In genomic region chr17:68803122-68803615, GRCh38 we compare ENCODE assay signal across 22 cellular contexts.
DNase-seq lines count a peak whose midpoint lies in the region; ATAC-seq and TF ChIP-seq lines count a peak whose summit lies in the region.
"Had no signal": no experiment of that assay in that cellular context is flagged by ENCODE, and none has a peak within 500 bp of the region (broad histone marks: within the 10 kb centered on the region; RNA-seq: fewer than 3 reads in every experiment).

No MANE protein-coding gene starts in this region.

- TF ChIP-seq CTCF in neural crest cell (conservative IDR thresholded peaks at IDR 0.05) (no peak), thyroid gland (IDR thresholded peaks at IDR 0.05) (no peak)

- H3K4me3 ChIP-seq in thyroid gland (replicated peaks in 1 of 3) (no peak overlapping the region), GM23248 (no peak overlapping the region)
- H3K4me3 ChIP-seq: HAP-1, SJCRH30 had no signal

- no peak overlapping the region for H3K4me2 ChIP-seq in GM23248 (ENCODE audit: unreplicated experiment)

- H3K27ac ChIP-seq in thyroid gland = no peak overlapping the region
- no peak overlapping the region for H3K27ac ChIP-seq in GM23248
- H3K27ac ChIP-seq: SJCRH30 had no signal

- WGBS in thyroid gland, 2 donors = 50 to 60% methylated on average over 2 of the region's 2 CpGs
- WGBS in GM23248 (ENCODE audit: low coverage in 1 of 2, low lambda C conversion rate in 2 of 2, missing lambda C conversion rate in 2 of 2), 2 experiments = 77 to 88% methylated on average over 2 of the region's 2 CpGs

- TF ChIP-seq POLR2A in thyroid gland (IDR thresholded peaks at IDR 0.05) = no peak

- no peak overlapping the region for H2AFZ ChIP-seq in GM23248

- no peaks in the 10 kb centered on the region for H3K27me3 ChIP-seq in thyroid gland
- no peaks in the 10 kb centered on the region for H3K27me3 ChIP-seq in GM23248 (replicated peaks; ENCODE audit: insufficient read depth)

- no peaks in the 10 kb centered on the region for H4K20me1 ChIP-seq in GM23248 (ENCODE audit: insufficient read depth)

- peak overlapping the region; percentile 37 for H3K27ac Mint-ChIP-seq in dendritic cell treated with granulocyte-macrophage colony-stimulating factor and Interleukin-4, amounts not matched to agents 40 ng/mL and 50 ng/mL, for 4 days
- H3K27ac Mint-ChIP-seq in neural crest cell (ENCODE audit: unreplicated experiment) = peak overlapping the region; percentile 86

- H3K9me3 ChIP-seq in thyroid gland (no peaks in the 10 kb centered on the region), GM23248 (ENCODE audit: low read depth) (no peaks in the 10 kb centered on the region)
- H3K9me3 ChIP-seq: HAP-1, SJCRH30 had no signal

- no peaks in the 10 kb centered on the region for H3K9me3 Mint-ChIP-seq in dendritic cell treated with granulocyte-macrophage colony-stimulating factor and Interleukin-4, amounts not matched to agents 40 ng/mL and 50 ng/mL, for 4 days
- peaks cover 21% of the 10 kb centered on the region for H3K9me3 Mint-ChIP-seq in neural crest cell

- in situ Hi-C loops in GM23248 (cut with MboI) = no loop called here

- no peak overlapping the region for H3K9ac ChIP-seq in GM23248

- H3K27me3 Mint-ChIP-seq in dendritic cell treated with granulocyte-macrophage colony-stimulating factor and Interleukin-4, amounts not matched to agents 40 ng/mL and 50 ng/mL, for 4 days = peaks cover 2% of the 10 kb centered on the region
- no peaks in the 10 kb centered on the region for H3K27me3 Mint-ChIP-seq in neural crest cell (ENCODE audit: low read depth)

- H3K79me2 ChIP-seq in GM23248 (ENCODE audit: insufficient read depth) = no peaks in the 10 kb centered on the region

- no peaks in the 10 kb centered on the region for H3K36me3 Mint-ChIP-seq in dendritic cell treated with granulocyte-macrophage colony-stimulating factor and Interleukin-4, amounts not matched to agents 40 ng/mL and 50 ng/mL, for 4 days (ENCODE audit: low read depth)
- H3K36me3 Mint-ChIP-seq in neural crest cell (ENCODE audit: low read depth) = peaks cover 19% of the 10 kb centered on the region

- intact Hi-C loops in dendritic cell treated with granulocyte-macrophage colony-stimulating factor and Interleukin-4, amounts not matched to agents 40 ng/mL and 50 ng/mL, for 4 days (cut with micrococcal nuclease) = no loop called here
- intact Hi-C loops in thyroid gland (cut with DNase I) = no loop called here

- H3K4me1 Mint-ChIP-seq in dendritic cell treated with granulocyte-macrophage colony-stimulating factor and Interleukin-4, amounts not matched to agents 40 ng/mL and 50 ng/mL, for 4 days (ENCODE audit: low read depth) = peaks cover 6% of the 10 kb centered on the region
- peaks cover 47% of the 10 kb centered on the region for H3K4me1 Mint-ChIP-seq in neural crest cell

- H3K9me2 ChIP-seq in GM23248 (ENCODE audit: insufficient read depth) = no peaks in the 10 kb centered on the region

- no peaks in the 10 kb centered on the region for H3K4me1 ChIP-seq in thyroid gland
- no peaks in the 10 kb centered on the region for H3K4me1 ChIP-seq in GM23248 (ENCODE audit: insufficient read depth)
- H3K4me1 ChIP-seq: HAP-1, SJCRH30 had no signal

- H3F3A ChIP-seq in GM23248 (ENCODE audit: insufficient read depth) = peaks cover 6% of the 10 kb centered on the region; the same call in 1 of the 2 replicates

- no peaks in the 10 kb centered on the region for H3K36me3 ChIP-seq in thyroid gland
- no peaks in the 10 kb centered on the region for H3K36me3 ChIP-seq in GM23248 (ENCODE audit: low read depth)
- H3K36me3 ChIP-seq: HAP-1, SJCRH30 had no signal

- no peak for ATAC-seq in HG03521 (IDR thresholded peaks at IDR 0.05; ENCODE audit: unreplicated experiment)
- ATAC-seq: PC-3 had no signal

- H3K4me3 Mint-ChIP-seq in dendritic cell treated with granulocyte-macrophage colony-stimulating factor and Interleukin-4, amounts not matched to agents 40 ng/mL and 50 ng/mL, for 4 days = no peak overlapping the region
- H3K4me3 Mint-ChIP-seq in neural crest cell = no peak overlapping the region

- DNase-seq in NCI-H82 (lab: John Stamatoyannopoulos, UW) (peak; percentile 18), NCI-H82 treated with DMSO at 0.1 percent for 48 hours (lab: John Stamatoyannopoulos, UW; ENCODE audit: unreplicated experiment) (no peak), neural crest cell (ENCODE audit: low read depth, low spot score) (no peak), thyroid gland (peak; percentile 12 to 20), NCI-H146 (lab: John Stamatoyannopoulos, UW) (no peak), GM23248 (no peak)
- DNase-seq: 8988T, Calu3, DMS79 treated with DMSO at 0.1 percent for 48 hours, GF-D8, MV-4-11, NCI-H1105, NCI-H1436 treated with DMSO at 0.1 percent for 48 hours, NCI-H1930, NCI-H2107, NCI-H446 treated with DMSO at 0.1 percent for 48 hours, NCI-H526 treated with DMSO at 0.1 percent for 48 hours, PC-3, SJCRH30 had no signal

Comparison
In these comparisons a context has a peak if more than half of its experiments do, and no peak if none do; other contexts are left out.
1. DNase-seq: peak in NCI-H82 (single experiment) and thyroid gland (2 of 2); none in NCI-H82 treated with DMSO at 0.1 percent for 48 hours (single experiment), neural crest cell (single experiment), NCI-H146 (single experiment) and GM23248 (single experiment).